23 cellular contexts compared by ENCODE assay signal in genomic region chr3:22536582-22536981, GRCh38.
"Had no signal": no experiment of that assay in that cellular context is flagged by ENCODE, and none has a peak within 500 bp of the region (broad histone marks: within the 10 kb centered on the region; RNA-seq: fewer than 3 reads in every experiment).

No MANE protein-coding gene starts in this region.

- H3K4me3 ChIP-seq: cardiac muscle cell, hepatocyte, left ventricle myocardium inferior, ovary, psoas muscle, thoracic aorta, upper lobe of right lung had no signal

- ATAC-seq: activated naive CD8-positive, alpha-beta T cell treated with anti-CD3 and anti-CD28 coated beads, Interleukin-2, amount 50 U/mL, for 24 hours; foreskin keratinocyte; naive thymus-derived CD8-positive, alpha-beta T cell; psoas muscle; right cardiac atrium; upper lobe of right lung had no signal

- DNase-seq: activated CD4-positive, alpha-beta T cell treated with anti-CD3 and anti-CD28 coated beads for 4 hours; activated CD4-positive, alpha-beta T cell treated with anti-CD3 and anti-CD28 coated beads, Interleukin-2, amount 50 U/mL, for 48 hours; activated CD4-positive, CD25-positive, alpha-beta regulatory T cell; activated gamma-delta T cell; activated naive CD4-positive, alpha-beta T cell treated with anti-CD3 and anti-CD28 coated beads, Interleukin-2, amount 50 U/mL, for 16 hours; activated naive CD8-positive, alpha-beta T cell treated with anti-CD3 and anti-CD28 coated beads, Interleukin-2, amount 50 U/mL, for 24 hours; activated T-cell treated with anti-CD3 and anti-CD28 coated beads for 4 hours; effector CD4-positive, alpha-beta T cell; immature natural killer cell; kidney glomerular epithelial cell; left ventricle myocardium inferior; naive thymus-derived CD8-positive, alpha-beta T cell; ovary; psoas muscle; right cardiac atrium; stimulated activated CD4-positive, alpha-beta T cell treated with anti-CD3 and anti-CD28 coated beads, Interleukin-4, amount 100 ng/mL, for 24 hours; stimulated activated naive CD4-positive, alpha-beta T cell treated with Interleukin-2 at 50 U/mL for 16 hours; T-helper 9 cell; upper lobe of right lung had no signal
